ENCODE assay signal across 25 cellular contexts in the genomic region with DNA sequence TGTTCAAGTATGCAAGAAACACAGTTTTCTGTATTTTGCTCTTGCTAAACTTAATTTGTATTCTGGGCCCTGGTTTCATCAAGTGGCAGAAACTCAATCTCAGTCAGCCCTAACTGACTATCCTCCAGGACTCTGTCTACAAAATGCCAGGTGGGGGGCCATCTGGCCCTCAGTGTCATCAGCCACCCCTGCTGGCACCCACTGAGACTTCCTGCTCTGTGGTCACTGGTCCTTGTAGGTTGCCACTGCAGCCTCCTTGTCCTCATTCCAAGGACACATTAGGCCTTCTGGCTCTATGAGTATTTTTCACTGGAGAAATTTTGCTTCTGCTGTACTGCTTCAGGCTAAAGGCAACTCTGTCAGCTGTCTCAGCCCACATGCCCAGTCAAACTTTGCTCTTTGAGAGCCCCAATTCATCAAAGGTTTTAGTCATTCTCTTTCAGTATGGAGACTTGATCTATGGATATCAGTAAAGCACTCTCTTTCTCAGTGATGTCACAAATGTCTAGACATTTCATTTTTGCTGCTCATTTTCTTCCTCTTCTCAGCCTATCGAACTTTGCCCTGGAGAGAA.
DNase-seq lines count a peak whose midpoint lies in the region; ATAC-seq and TF ChIP-seq lines count a peak whose summit lies in the region.
"Had no signal": no experiment of that assay in that cellular context is flagged by ENCODE, and none has a peak within 500 bp of the region (broad histone marks: within the 10 kb centered on the region; RNA-seq: fewer than 3 reads in every experiment).

No MANE protein-coding gene starts in this region.

- no peak overlapping the region for H3K27ac ChIP-seq in heart right ventricle
- H3K27ac ChIP-seq: esophagus squamous epithelium, HL-60, SJSA1, tibial artery, WERI-Rb-1 had no signal

- intact Hi-C loops in heart right ventricle (cut with DNase I) (no loop called here), posterior cingulate gyrus (cut with DNase I) (no loop called here)

- ATAC-seq in GM18511 (IDR thresholded peaks at IDR 0.05; ENCODE audit: unreplicated experiment) (peak; percentile 46), GM21526 (IDR thresholded peaks at IDR 0.05; ENCODE audit: low FRiP score, unreplicated experiment) (peak; percentile 35), HG03139 (IDR thresholded peaks at IDR 0.05; ENCODE audit: unreplicated experiment) (peak; percentile 46), heart right ventricle (no peak)
- ATAC-seq: activated CD8-positive, alpha-beta T cell treated with anti-CD3 and anti-CD28 coated beads, Interleukin-2, amount 10 ng/mL, durations not matched to agents 7 days and 5 days; activated T-cell treated with anti-CD3 and anti-CD28 coated beads, Interleukin-2, amount 50 U/mL, for 4 hours; effector memory CD8-positive, alpha-beta T cell; natural killer cell treated with Interleukin-12 subunit alpha and Interleukin-12 subunit beta and Interleukin-15 and Interleukin-18, amount 100 ng/mL, for 72 hours; Panc1 had no signal

- WGBS in heart right ventricle, 2 donors: 62 to 67% methylated on average over 1 of the region's 1 CpG

- no peak overlapping the region for H3K4me3 ChIP-seq in heart right ventricle
- H3K4me3 ChIP-seq: esophagus squamous epithelium, MG63, SJSA1, tibial artery had no signal

- peak; percentile 21 for DNase-seq in SK-N-DZ (ENCODE audit: low spot score)
- no peak for DNase-seq in NOMO-1 treated with dmso at 0.1 percent for 144 hours (lab: John Stamatoyannopoulos, UW; ENCODE audit: unreplicated experiment)
- DNase-seq in heart right ventricle: no peak
- no peak for DNase-seq in NCI-H2227 (lab: John Stamatoyannopoulos, UW; ENCODE audit: unreplicated experiment)
- DNase-seq in posterior cingulate gyrus: no peak
- DNase-seq: activated CD8-positive, alpha-beta T cell treated with anti-CD3 and anti-CD28 coated beads, Interleukin-2, amount 10 ng/mL, durations not matched to agents 7 days and 5 days; activated T-cell treated with anti-CD3 and anti-CD28 coated beads, Interleukin-2, amount 50 U/mL, for 4 hours; effector memory CD8-positive, alpha-beta T cell; esophagus squamous epithelium; GDM1; MG63; NCI-H2029; NCI-H526 treated with DMSO at 0.1 percent for 48 hours; stimulated activated CD4-positive, alpha-beta T cell treated with anti-CD3 and anti-CD28 coated beads, Interleukin-2, amount 100 ng/mL, for 24 hours; stimulated activated naive CD4-positive, alpha-beta T cell treated with Interleukin-2 at 50 U/mL for 16 hours; T-helper 2 cell; tibial artery; WERI-Rb-1 had no signal

- no peaks in the 10 kb centered on the region for H3K36me3 ChIP-seq in heart right ventricle
- H3K36me3 ChIP-seq: esophagus squamous epithelium, MG63, SJSA1, tibial artery, WERI-Rb-1 had no signal

- H3K9me3 ChIP-seq in heart right ventricle: no peaks in the 10 kb centered on the region
- H3K9me3 ChIP-seq: esophagus squamous epithelium, MG63, SJSA1, tibial artery had no signal

- no peaks in the 10 kb centered on the region for H3K4me1 ChIP-seq in heart right ventricle
- H3K4me1 ChIP-seq: esophagus squamous epithelium, SJSA1, tibial artery had no signal

- H3K27me3 ChIP-seq in heart right ventricle: no peaks in the 10 kb centered on the region
- H3K27me3 ChIP-seq: esophagus squamous epithelium, MG63, SJSA1, tibial artery had no signal

- no peak for TF ChIP-seq CTCF in heart right ventricle (IDR thresholded peaks at IDR 0.05)

Comparison
In these comparisons a context has a peak if more than half of its experiments do, and no peak if none do; other contexts are left out.
1. ATAC-seq: peak in GM18511 (single experiment), GM21526 (single experiment) and HG03139 (single experiment); none in heart right ventricle (0 of 8).